18 cellular contexts compared by ENCODE assay signal in the genomic region with DNA sequence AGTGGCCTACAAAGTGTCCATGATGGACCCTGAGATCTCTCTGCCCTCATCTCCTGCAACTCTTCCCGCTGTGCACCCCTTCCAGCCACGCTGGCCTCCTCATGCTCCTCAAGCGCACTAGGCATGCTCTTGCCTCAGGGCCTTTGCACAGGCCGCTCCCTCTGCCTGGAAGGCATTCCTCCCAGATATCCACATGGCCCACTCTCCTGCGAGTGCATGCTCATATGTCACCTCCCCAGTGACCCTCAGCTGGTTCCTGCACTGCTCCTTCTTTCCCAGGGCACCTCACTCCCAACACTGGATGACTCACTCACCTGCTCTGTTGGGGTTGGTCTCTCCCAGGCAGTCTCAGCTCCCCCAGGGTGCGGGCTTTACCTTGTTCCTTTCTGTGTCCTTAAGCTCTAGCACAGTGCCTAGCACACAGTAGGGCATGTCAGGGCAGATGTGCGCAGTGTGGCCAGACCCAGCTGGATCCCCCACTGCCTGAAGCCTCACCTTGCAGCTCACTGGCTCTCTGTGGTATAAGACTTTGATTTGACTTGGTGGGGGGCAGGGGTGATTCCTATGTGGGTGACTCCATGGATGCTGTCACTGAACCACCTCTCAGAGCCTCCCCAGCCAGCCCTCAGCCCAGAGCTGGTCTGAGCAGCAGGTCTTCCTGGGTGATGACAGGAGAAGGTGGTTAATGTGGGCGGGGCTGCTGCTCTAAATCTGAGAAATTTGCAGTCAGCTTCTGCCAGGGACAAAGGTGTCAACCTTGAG. TPM values are rescaled to one million over a fixed set of nuclear protein-coding genes. Genes with fewer than 3 reads are reported as not detected.
DNase-seq lines count a peak whose midpoint lies in the region; ATAC-seq and TF ChIP-seq lines count a peak whose summit lies in the region.
"Had no signal": no experiment of that assay in that cellular context is flagged by ENCODE, and none has a peak within 500 bp of the region (broad histone marks: within the 10 kb centered on the region; RNA-seq: fewer than 3 reads in every experiment).

No MANE protein-coding gene starts in this region.

- no peak for ATAC-seq in Right ventricle myocardium inferior
- ATAC-seq in central memory CD8-positive, alpha-beta T cell (replicated peaks; ENCODE audit: extremely low read depth, poor library complexity, severe bottlenecking), result peak; percentile 92
- ATAC-seq in natural killer cell treated with Interleukin-12 subunit alpha and Interleukin-12 subunit beta and Interleukin-15 and Interleukin-18, amount 100 ng/mL, for 72 hours, result peak; percentile 52 to 67
- ATAC-seq in gastrocnemius medialis, result no peak
- no peak for ATAC-seq in GM18861 (IDR thresholded peaks at IDR 0.05; ENCODE audit: unreplicated experiment)

- H3K27me3 ChIP-seq in left ventricle myocardium inferior (ENCODE audit: low read depth) (no peaks in the 10 kb centered on the region), gastrocnemius medialis (no peaks in the 10 kb centered on the region)

- H3K36me3 ChIP-seq in left ventricle myocardium inferior (no peaks in the 10 kb centered on the region), gastrocnemius medialis (no peaks in the 10 kb centered on the region)

- no peaks in the 10 kb centered on the region for H3K9me3 Mint-ChIP-seq in central memory CD8-positive, alpha-beta T cell
- H3K9me3 Mint-ChIP-seq in natural killer cell treated with Interleukin-12 subunit alpha and Interleukin-12 subunit beta and Interleukin-15 and Interleukin-18, amount 100 ng/mL, for 72 hours, result no peaks in the 10 kb centered on the region
- H3K9me3 Mint-ChIP-seq: IgD-negative memory B cell had no signal

- H3K4me3 ChIP-seq in left ventricle myocardium inferior (no peak overlapping the region), gastrocnemius medialis (no peak overlapping the region)

- TF ChIP-seq CTCF in left ventricle myocardium inferior (IDR thresholded peaks at IDR 0.05; ENCODE audit: borderline replicate concordance) (no peak), gastrocnemius medialis (IDR thresholded peaks at IDR 0.05 in 4 of 5, conservative IDR thresholded peaks at IDR 0.05 in 1 of 5) (no peak), GM10266 (IDR thresholded peaks at IDR 0.05; ENCODE audit: control insufficient read depth, insufficient read depth, low read depth, missing control alignments) (no peak)

- H3K4me3 Mint-ChIP-seq in central memory CD8-positive, alpha-beta T cell, result no peak overlapping the region
- H3K4me3 Mint-ChIP-seq in natural killer cell treated with Interleukin-12 subunit alpha and Interleukin-12 subunit beta and Interleukin-15 and Interleukin-18, amount 100 ng/mL, for 72 hours, result no peak overlapping the region

- intact Hi-C loops in left ventricle myocardium inferior (cut with micrococcal nuclease) (no loop called here), Right ventricle myocardium inferior (cut with DNase I) (no loop called here), gastrocnemius medialis (cut with DNase I; ENCODE audit: low total_unique reads) (no loop called here)

- no peak for TF ChIP-seq POLR2A in gastrocnemius medialis (IDR thresholded peaks at IDR 0.05)

- H3K4me1 Mint-ChIP-seq in central memory CD8-positive, alpha-beta T cell, result peaks cover 15% of the 10 kb centered on the region
- peaks cover 22 to 23% of the 10 kb centered on the region in 2 donors for H3K4me1 Mint-ChIP-seq in natural killer cell treated with Interleukin-12 subunit alpha and Interleukin-12 subunit beta and Interleukin-15 and Interleukin-18, amount 100 ng/mL, for 72 hours (ENCODE audit: low read depth in 2 of 2)

- H3K36me3 Mint-ChIP-seq in central memory CD8-positive, alpha-beta T cell (ENCODE audit: insufficient read depth), result peaks cover 2% of the 10 kb centered on the region
- no peaks in the 10 kb centered on the region for H3K36me3 Mint-ChIP-seq in natural killer cell treated with Interleukin-12 subunit alpha and Interleukin-12 subunit beta and Interleukin-15 and Interleukin-18, amount 100 ng/mL, for 72 hours

- H3K27ac Mint-ChIP-seq in central memory CD8-positive, alpha-beta T cell (ENCODE audit: low read depth), result peak overlapping the region; percentile 59
- no peak overlapping the region for H3K27ac Mint-ChIP-seq in natural killer cell treated with Interleukin-12 subunit alpha and Interleukin-12 subunit beta and Interleukin-15 and Interleukin-18, amount 100 ng/mL, for 72 hours
- H3K27ac Mint-ChIP-seq: IgD-negative memory B cell had no signal

- no peaks in the 10 kb centered on the region for H3K9me3 ChIP-seq in left ventricle myocardium inferior (replicated peaks)
- H3K9me3 ChIP-seq in gastrocnemius medialis, result no peaks in the 10 kb centered on the region

- in situ Hi-C loops in gastrocnemius medialis (cut with MboI; ENCODE audit: low sequenced_read_pairs in 4 of 4), result no loop called here

- H3K27me3 Mint-ChIP-seq in central memory CD8-positive, alpha-beta T cell, result peaks cover 10% of the 10 kb centered on the region
- peaks cover 0 to 14% of the 10 kb centered on the region in 2 donors for H3K27me3 Mint-ChIP-seq in natural killer cell treated with Interleukin-12 subunit alpha and Interleukin-12 subunit beta and Interleukin-15 and Interleukin-18, amount 100 ng/mL, for 72 hours

- DNase-seq in left ventricle myocardium inferior, result no peak
- DNase-seq in Right ventricle myocardium inferior (ENCODE audit: missing footprints), result no peak
- DNase-seq in central memory CD8-positive, alpha-beta T cell (ENCODE audit: low spot score in 2 of 2), result peak in 1 of 2 donors; percentile 39
- no peak for DNase-seq in natural killer cell treated with Interleukin-12 subunit alpha and Interleukin-12 subunit beta and Interleukin-15 and Interleukin-18, amount 100 ng/mL, for 72 hours (ENCODE audit: low spot score)
- no peak for DNase-seq in iPS-NIHi11 (ENCODE audit: low spot score)
- DNase-seq in gastrocnemius medialis, result no peak
- no peak for DNase-seq in GM10266 (ENCODE audit: extremely low spot score)
- DNase-seq: activated CD4-positive, CD25-positive, alpha-beta regulatory T cell treated with anti-CD3 and anti-CD28 coated beads, Interleukin-2, amount 50 U/mL, for 72 hours; AML-193; cortex of kidney; kidney glomerular epithelial cell; NCI-H2081 treated with DMSO at 0.1 percent for 48 hours; small intestine; stimulated activated naive CD4-positive, alpha-beta T cell treated with Interleukin-2 at 50 U/mL for 16 hours had no signal

- H3K27ac ChIP-seq in left ventricle myocardium inferior (replicated peaks) (peak overlapping the region; percentile 87), gastrocnemius medialis (no peak overlapping the region)
- H3K27ac ChIP-seq: parathyroid adenoma had no signal

- H3K4me1 ChIP-seq in left ventricle myocardium inferior, result peaks cover 43% of the 10 kb centered on the region
- H3K4me1 ChIP-seq in gastrocnemius medialis, result no peaks in the 10 kb centered on the region
- H3K4me1 ChIP-seq: parathyroid adenoma had no signal

RNA-seq across cellular contexts. Expression of gene CDH23, which starts 37.4 kb away (rescaled TPM):
- total RNA-seq in left ventricle myocardium inferior, result 4.5 TPM
- total RNA-seq in Right ventricle myocardium inferior, result 4.8 TPM
- total RNA-seq in natural killer cell treated with Interleukin-12 subunit alpha and Interleukin-12 subunit beta and Interleukin-15 and Interleukin-18, amount 100 ng/mL, for 72 hours, result under 1 TPM in 1 of 2 donors, not detected in 1; 0.06 TPM
- total RNA-seq in gastrocnemius medialis, result 1 to 10 TPM in 2 of 4 donors, under 1 TPM in 2; 0.53 to 1.8 (median 1.2) TPM
- total RNA-seq: astrocyte had no signal

Comparison
In these comparisons a context has a peak if more than half of its experiments do, and no peak if none do; other contexts are left out.
1. ATAC-seq: peak in central memory CD8-positive, alpha-beta T cell (single experiment) and natural killer cell treated with Interleukin-12 subunit alpha and Interleukin-12 subunit beta and Interleukin-15 and Interleukin-18, amount 100 ng/mL, for 72 hours (2 of 2); none in Right ventricle myocardium inferior (single experiment), gastrocnemius medialis (0 of 2) and GM18861 (single experiment).